In the genomic region with DNA sequence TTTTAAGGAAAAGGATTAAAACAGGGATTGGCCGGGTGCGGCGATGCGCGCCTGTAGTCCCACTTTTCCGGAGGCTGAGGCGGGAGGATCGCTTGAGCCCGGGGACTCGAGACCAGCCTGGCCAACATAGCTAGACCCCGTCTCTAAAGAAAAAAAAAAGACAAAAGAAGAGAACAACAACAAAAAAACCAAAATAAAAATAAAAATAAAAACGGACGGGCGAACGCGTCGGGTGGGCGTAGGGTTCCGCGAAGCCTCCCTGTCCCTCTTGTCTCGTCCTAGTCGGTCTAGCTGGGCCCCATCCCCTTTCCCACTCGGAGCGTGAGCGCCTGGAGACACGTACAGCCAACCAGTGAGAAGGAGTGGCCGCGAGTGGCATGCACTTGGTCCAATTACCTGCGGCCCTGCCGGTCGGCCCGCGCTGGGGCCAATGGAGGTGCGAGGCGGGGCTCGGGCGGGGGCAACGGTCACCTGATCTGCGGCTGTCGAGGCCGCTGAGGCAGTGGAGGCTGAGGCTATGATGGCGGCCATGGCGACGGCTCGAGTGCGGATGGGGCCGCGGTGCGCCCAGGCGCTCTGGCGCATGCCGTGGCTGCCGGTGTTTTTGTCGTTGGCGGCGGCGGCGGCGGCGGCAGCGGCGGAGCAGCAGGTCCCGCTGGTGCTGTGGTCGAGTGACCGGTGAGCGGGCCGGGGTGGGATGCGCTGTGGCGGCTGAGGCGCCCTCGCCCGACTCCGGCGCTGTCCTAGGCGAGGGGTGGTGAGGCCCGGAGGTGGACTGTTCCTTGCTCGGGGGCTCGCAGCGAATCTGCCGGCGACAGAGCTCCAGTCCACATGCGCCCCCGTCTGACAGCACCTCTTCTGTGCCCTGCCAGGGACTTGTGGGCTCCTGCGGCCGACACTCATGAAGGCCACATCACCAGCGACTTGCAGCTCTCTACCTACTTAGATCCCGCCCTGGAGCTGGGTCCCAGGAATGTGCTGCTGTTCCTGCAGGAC, we compare ENCODE assay signal across 8 cellular contexts. TPM values are rescaled to one million over a fixed set of nuclear protein-coding genes. Genes with fewer than 3 reads are reported as not detected.
DNase-seq lines count a peak whose midpoint lies in the region; ATAC-seq and TF ChIP-seq lines count a peak whose summit lies in the region.

A gene with protein sequence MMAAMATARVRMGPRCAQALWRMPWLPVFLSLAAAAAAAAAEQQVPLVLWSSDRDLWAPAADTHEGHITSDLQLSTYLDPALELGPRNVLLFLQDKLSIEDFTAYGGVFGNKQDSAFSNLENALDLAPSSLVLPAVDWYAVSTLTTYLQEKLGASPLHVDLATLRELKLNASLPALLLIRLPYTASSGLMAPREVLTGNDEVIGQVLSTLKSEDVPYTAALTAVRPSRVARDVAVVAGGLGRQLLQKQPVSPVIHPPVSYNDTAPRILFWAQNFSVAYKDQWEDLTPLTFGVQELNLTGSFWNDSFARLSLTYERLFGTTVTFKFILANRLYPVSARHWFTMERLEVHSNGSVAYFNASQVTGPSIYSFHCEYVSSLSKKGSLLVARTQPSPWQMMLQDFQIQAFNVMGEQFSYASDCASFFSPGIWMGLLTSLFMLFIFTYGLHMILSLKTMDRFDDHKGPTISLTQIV (plus strand): TSS at position 502 of the 996 bp plus-strand sequence. CDS start 16 bp downstream, at position 518.

- H3K18ac ChIP-seq in trophoblast cell (ENCODE audit: low read length): peak within 1 kb of the TSS; percentile 97

- no peak within 1 kb of the TSS for H3K23ac ChIP-seq in trophoblast cell (ENCODE audit: low read length)

- H3K36me3 Mint-ChIP-seq in activated naive CD8-positive, alpha-beta T cell treated with anti-CD3 and anti-CD28 coated beads, Interleukin-2, amount 50 U/mL, for 24 hours (ENCODE audit: low read depth): no peaks in the 10 kb centered on the region

- H3K9me3 ChIP-seq in cardiac muscle cell (ENCODE audit: low read depth) (no peaks in the 10 kb centered on the region), trophoblast cell (ENCODE audit: insufficient read depth, low read depth, low read length) (no peaks in the 10 kb centered on the region), transverse colon (no peaks in the 10 kb centered on the region)

- peak within 1 kb of the TSS; percentile 78 for H3K4me3 Mint-ChIP-seq in activated naive CD8-positive, alpha-beta T cell treated with anti-CD3 and anti-CD28 coated beads, Interleukin-2, amount 50 U/mL, for 24 hours

- H3K14ac ChIP-seq in trophoblast cell (ENCODE audit: low read length): peak within 1 kb of the TSS; percentile 99

- H3K4me3 ChIP-seq in cardiac muscle cell (peak within 1 kb of the TSS; percentile 66), trophoblast cell (ENCODE audit: low read depth, low read length) (peak within 1 kb of the TSS; percentile 85), transverse colon (peak within 1 kb of the TSS; percentile 55 to 92 (median 74))

- H3K4ac ChIP-seq in trophoblast cell (ENCODE audit: low read depth, low read length): peak within 1 kb of the TSS; percentile 76

- H2AFZ ChIP-seq in trophoblast cell (ENCODE audit: insufficient read depth, low read length, poor library complexity): peak within 1 kb of the TSS; percentile 87

- peak within 1 kb of the TSS; percentile 60 for H2BK12ac ChIP-seq in trophoblast cell (ENCODE audit: low read length)

- TF ChIP-seq EP300 in transverse colon (IDR thresholded peaks at IDR 0.05; ENCODE audit: low read depth): no peak

- peak within 1 kb of the TSS; percentile 16 for H2BK120ac ChIP-seq in trophoblast cell (ENCODE audit: insufficient read depth, low read length, poor library complexity)

- H3K36me3 ChIP-seq in cardiac muscle cell (no peaks in the 10 kb centered on the region), trophoblast cell (ENCODE audit: control insufficient read depth in 1 of 2, insufficient read depth in 2 of 2, low read length in 2 of 2) (peaks cover 18 to 23% of the 10 kb centered on the region in 2 experiments), transverse colon (no peaks in the 10 kb centered on the region)

- H3K27ac Mint-ChIP-seq in activated naive CD8-positive, alpha-beta T cell treated with anti-CD3 and anti-CD28 coated beads, Interleukin-2, amount 50 U/mL, for 24 hours: peak within 1 kb of the TSS; percentile 65

- H3K79me1 ChIP-seq in trophoblast cell (ENCODE audit: low read length): peaks cover 8% of the 10 kb centered on the region

- no peaks in the 10 kb centered on the region for H3K9me3 Mint-ChIP-seq in activated naive CD8-positive, alpha-beta T cell treated with anti-CD3 and anti-CD28 coated beads, Interleukin-2, amount 50 U/mL, for 24 hours

- H2BK5ac ChIP-seq in trophoblast cell (ENCODE audit: low read depth, low read length, poor library complexity): peak within 1 kb of the TSS; percentile 28

- H3K4me2 ChIP-seq in trophoblast cell (ENCODE audit: low read length): peak within 1 kb of the TSS; percentile 72

- H3K4me1 Mint-ChIP-seq in activated naive CD8-positive, alpha-beta T cell treated with anti-CD3 and anti-CD28 coated beads, Interleukin-2, amount 50 U/mL, for 24 hours: peaks cover 26% of the 10 kb centered on the region

- H3K27me3 ChIP-seq in cardiac muscle cell: no peaks in the 10 kb centered on the region
- no peaks in the 10 kb centered on the region for H3K27me3 ChIP-seq in trophoblast cell (ENCODE audit: insufficient read depth, low read length)
- no peaks in the 10 kb centered on the region for H3K27me3 ChIP-seq in transverse colon

- H3K27ac ChIP-seq in cardiac muscle cell (peak within 1 kb of the TSS; percentile 66), trophoblast cell (ENCODE audit: low read depth, low read length) (peak within 1 kb of the TSS; percentile 5), transverse colon (peak within 1 kb of the TSS; percentile 81 to 89 (median 86))

- DNase-seq in NCI-H1105 (lab: John Stamatoyannopoulos, UW) (peak; percentile 97), SW 1271 (lab: John Stamatoyannopoulos, UW) (peak; percentile 68 to 90), cardiac muscle cell (ENCODE audit: low read depth in 1 of 2, low spot score in 1 of 2) (peak; percentile 91 to 96), trophoblast cell (peak; percentile 87 to 90), transverse colon (peak; percentile 93)
- peak; percentile 84 for DNase-seq in activated naive CD8-positive, alpha-beta T cell treated with anti-CD3 and anti-CD28 coated beads, Interleukin-2, amount 50 U/mL, for 24 hours

- no peaks in the 10 kb centered on the region for H3K27me3 Mint-ChIP-seq in activated naive CD8-positive, alpha-beta T cell treated with anti-CD3 and anti-CD28 coated beads, Interleukin-2, amount 50 U/mL, for 24 hours

- in situ Hi-C loops in transverse colon (cut with MboI; ENCODE audit: low pct_ligation_motif_present in 1 of 4, low pct_unique_long_range_greater_than_20kb in 1 of 4, low sequenced_read_pairs in 3 of 4): no loop called here

- H3K79me2 ChIP-seq in trophoblast cell (ENCODE audit: control insufficient read depth, insufficient read depth, low read length, poor library complexity): peaks cover 5% of the 10 kb centered on the region

- TF ChIP-seq POLR2A in GM10847 (IDR thresholded peaks at IDR 0.05; ENCODE audit: extremely low read depth, insufficient read length) (peak; percentile 41), transverse colon (IDR thresholded peaks at IDR 0.05) (peak; percentile 74)

- TF ChIP-seq CTCF in cardiac muscle cell (IDR thresholded peaks at IDR 0.05; ENCODE audit: low read depth, low read length) (no peak), transverse colon (IDR thresholded peaks at IDR 0.05) (no peak)

- no CpG with 5 or more reads among the region's 87 CpGs for WGBS in trophoblast cell (ENCODE audit: extremely low coverage, insufficient coverage, insufficient read length)
- 47% methylated on average over 83 of the region's 87 CpGs; no CpG with 5 or more reads in 1 of the 2 donors for WGBS in transverse colon (ENCODE audit: low coverage in 1 of 2), 2 donors

- intact Hi-C loops in transverse colon (cut with DNase I; ENCODE audit: low total_unique reads): no loop called here

- H3K4me1 ChIP-seq in cardiac muscle cell (ENCODE audit: low read depth): no peaks in the 10 kb centered on the region
- peaks cover 18 to 24% of the 10 kb centered on the region in 2 experiments for H3K4me1 ChIP-seq in trophoblast cell (ENCODE audit: control insufficient read depth in 1 of 2, insufficient read depth in 2 of 2, low read length in 2 of 2)
- H3K4me1 ChIP-seq in transverse colon: peaks cover 0 to 15% (median 4%) of the 10 kb centered on the region in 4 donors

- peak within 1 kb of the TSS; percentile 54 for H2AK5ac ChIP-seq in trophoblast cell (ENCODE audit: low read length)

- H4K12ac ChIP-seq in trophoblast cell (ENCODE audit: low read depth, low read length): peak within 1 kb of the TSS; percentile 97

- peak within 1 kb of the TSS; percentile 77 for H4K8ac ChIP-seq in trophoblast cell (ENCODE audit: low read depth, low read length)

- peak within 1 kb of the TSS; percentile 85 for H3K9ac ChIP-seq in trophoblast cell (ENCODE audit: low read length)

- peak within 1 kb of the TSS; percentile 94 for H4K91ac ChIP-seq in trophoblast cell (ENCODE audit: low read depth, low read length)

- peak; percentile 93 for ATAC-seq in HG02623 (IDR thresholded peaks at IDR 0.05; ENCODE audit: unreplicated experiment)
- peak; percentile 99 for ATAC-seq in activated naive CD8-positive, alpha-beta T cell treated with anti-CD3 and anti-CD28 coated beads, Interleukin-2, amount 50 U/mL, for 24 hours

RNA-seq across cellular contexts. Expression of the gene that starts here (rescaled TPM):
- 52.4 and 71.8 TPM in 2 replicates for total RNA-seq in cardiac muscle cell
- polyA plus RNA-seq in cardiac muscle cell: 132 and 155 TPM in 2 replicates
- 124 and 130 TPM in 2 replicates for polyA plus RNA-seq in trophoblast cell (2013)
- total RNA-seq in transverse colon: 100 to 1,000 TPM in 1 of 4 donors, 10 to 100 TPM in 3; 26.5 to 118 (median 61.7) TPM

Comparison
In these comparisons a context has a peak if more than half of its experiments do, and no peak if none do; other contexts are left out.
1. Peak in every context shown above with its lines: DNase-seq, ATAC-seq, H3K4me3 ChIP-seq and H3K27ac ChIP-seq.
2. H3K27ac ChIP-seq: peak in every context shown above with its lines; median percentile 86 in transverse colon; 66 in cardiac muscle cell; 5 in trophoblast cell.